In the genomic region with DNA sequence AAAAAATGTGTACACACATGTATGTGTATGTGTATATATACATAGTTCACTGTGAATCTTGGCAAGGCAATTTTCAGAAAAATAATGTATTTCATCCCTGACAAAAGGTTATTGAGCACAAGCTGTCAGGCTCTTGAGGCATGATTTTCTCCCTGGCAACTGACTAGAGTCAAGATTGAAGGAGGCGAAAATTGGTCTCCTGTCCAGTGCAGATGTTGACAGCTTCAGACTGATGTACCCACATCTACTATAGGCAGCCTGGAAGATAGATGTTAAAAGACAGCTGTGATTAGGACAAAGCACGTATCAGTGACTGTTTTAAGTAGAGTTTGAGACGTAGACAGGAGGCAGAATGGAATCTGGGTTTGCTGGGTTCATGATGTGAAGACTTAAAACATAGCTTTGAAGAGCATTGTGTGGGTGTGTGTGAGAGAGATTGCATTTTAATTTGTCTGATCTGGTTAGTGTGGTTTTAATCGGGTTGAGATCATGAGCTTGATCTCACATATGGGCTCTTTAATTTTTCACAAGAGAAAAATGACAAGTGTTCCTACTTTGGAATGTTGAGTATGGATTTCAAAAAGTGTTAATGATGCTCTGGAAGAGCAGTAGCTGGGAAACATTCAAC, we compare ENCODE assay signal across 19 cellular contexts. TPM values are rescaled to one million over a fixed set of nuclear protein-coding genes. Genes with fewer than 3 reads are reported as not detected.
DNase-seq lines count a peak whose midpoint lies in the region; ATAC-seq and TF ChIP-seq lines count a peak whose summit lies in the region.
"Had no signal": no experiment of that assay in that cellular context is flagged by ENCODE, and none has a peak within 500 bp of the region (broad histone marks: within the 10 kb centered on the region; RNA-seq: fewer than 3 reads in every experiment).

No MANE protein-coding gene starts in this region.

- peaks cover 100% of the 10 kb centered on the region for H4K20me1 ChIP-seq in smooth muscle cell (ENCODE audit: low read depth)

- no peak for ATAC-seq in GM21619 (IDR thresholded peaks at IDR 0.05; ENCODE audit: unreplicated experiment)
- no peak for ATAC-seq in HG02642 (IDR thresholded peaks at IDR 0.05; ENCODE audit: poor library complexity, unreplicated experiment)
- no peak for ATAC-seq in gastrocnemius medialis
- ATAC-seq: A549; activated CD8-positive, alpha-beta memory T cell treated with anti-CD3 and anti-CD28 coated beads, Interleukin-2, amount 10 ng/mL, durations not matched to agents 7 days and 5 days; stimulated activated naive B cell treated with anti-CD40 and anti-IgM and Interleukin-4, amounts not matched to agents 10 μg/mL and 1 μg/mL and 100 μg/mL, for 72 hours had no signal

- TF ChIP-seq CTCF in glutamatergic neuron (IDR thresholded peaks at IDR 0.05; ENCODE audit: partially characterized antibody, unreplicated experiment) (no peak), smooth muscle cell (IDR thresholded peaks at IDR 0.05; ENCODE audit: borderline replicate concordance, insufficient read depth, poor library complexity, severe bottlenecking) (no peak), gastrocnemius medialis (IDR thresholded peaks at IDR 0.05 in 4 of 5, conservative IDR thresholded peaks at IDR 0.05 in 1 of 5) (no peak)

- peaks cover 46% of the 10 kb centered on the region for H3K4me1 Mint-ChIP-seq in glutamatergic neuron (ENCODE audit: low read depth, unreplicated experiment)

- H3K27ac Mint-ChIP-seq in glutamatergic neuron (ENCODE audit: unreplicated experiment), result peak overlapping the region; percentile 71
- H3K27ac Mint-ChIP-seq: activated CD8-positive, alpha-beta memory T cell treated with anti-CD3 and anti-CD28 coated beads, Interleukin-2, amount 10 ng/mL, durations not matched to agents 7 days and 5 days; activated naive CD4-positive, alpha-beta T cell treated with anti-CD3 and anti-CD28 coated beads, Interleukin-2, amount 10 ng/mL, durations not matched to agents 7 days and 5 days; stimulated activated naive B cell treated with anti-CD40 and anti-IgM and Interleukin-4, amounts not matched to agents 10 μg/mL and 1 μg/mL and 100 μg/mL, for 72 hours had no signal

- H3K36me3 ChIP-seq in smooth muscle cell (ENCODE audit: low read depth) (no peaks in the 10 kb centered on the region), gastrocnemius medialis (no peaks in the 10 kb centered on the region)
- H3K36me3 ChIP-seq: upper lobe of left lung had no signal

- H3K27ac ChIP-seq in smooth muscle cell (ENCODE audit: low read depth) (peak overlapping the region; percentile 42), gastrocnemius medialis (no peak overlapping the region)
- H3K27ac ChIP-seq: A549, upper lobe of left lung had no signal

- H3K4me1 ChIP-seq in smooth muscle cell (ENCODE audit: low read depth) (peaks cover 5% of the 10 kb centered on the region), gastrocnemius medialis (peaks cover 42 to 53% of the 10 kb centered on the region in 2 donors)

- 54% methylated on average over 4 of the region's 4 CpGs for WGBS in smooth muscle cell (ENCODE audit: low lambda C conversion rate)

- H3K36me3 Mint-ChIP-seq in glutamatergic neuron (ENCODE audit: unreplicated experiment), result no peaks in the 10 kb centered on the region
- H3K36me3 Mint-ChIP-seq: activated naive CD4-positive, alpha-beta T cell treated with anti-CD3 and anti-CD28 coated beads, Interleukin-2, amount 10 ng/mL, durations not matched to agents 7 days and 5 days had no signal

- no peak for TF ChIP-seq POLR2A in gastrocnemius medialis (IDR thresholded peaks at IDR 0.05)

- H3K79me2 ChIP-seq in smooth muscle cell (ENCODE audit: low read depth), result peaks cover 98% of the 10 kb centered on the region

- peaks cover 21% of the 10 kb centered on the region for H3F3A ChIP-seq in smooth muscle cell (ENCODE audit: low read depth)

- peaks cover 6% of the 10 kb centered on the region for H3K9me3 Mint-ChIP-seq in glutamatergic neuron (ENCODE audit: unreplicated experiment)
- H3K9me3 Mint-ChIP-seq: activated naive CD4-positive, alpha-beta T cell treated with anti-CD3 and anti-CD28 coated beads, Interleukin-2, amount 10 ng/mL, durations not matched to agents 7 days and 5 days; stimulated activated naive B cell treated with anti-CD40 and anti-IgM and Interleukin-4, amounts not matched to agents 10 μg/mL and 1 μg/mL and 100 μg/mL, for 72 hours had no signal

- peak overlapping the region; percentile 35 for H3K4me3 Mint-ChIP-seq in glutamatergic neuron (ENCODE audit: unreplicated experiment)
- H3K4me3 Mint-ChIP-seq: activated CD8-positive, alpha-beta memory T cell treated with anti-CD3 and anti-CD28 coated beads, Interleukin-2, amount 10 ng/mL, durations not matched to agents 7 days and 5 days; activated naive CD4-positive, alpha-beta T cell treated with anti-CD3 and anti-CD28 coated beads, Interleukin-2, amount 10 ng/mL, durations not matched to agents 7 days and 5 days; stimulated activated naive B cell treated with anti-CD40 and anti-IgM and Interleukin-4, amounts not matched to agents 10 μg/mL and 1 μg/mL and 100 μg/mL, for 72 hours had no signal

- DNase-seq in activated CD8-positive, alpha-beta memory T cell treated with anti-CD3 and anti-CD28 coated beads, Interleukin-2, amount 50 U/mL, for 1 hour (ENCODE audit: extremely low read depth), result peak; percentile 1
- no peak for DNase-seq in activated CD8-positive, alpha-beta memory T cell treated with anti-CD3 and anti-CD28 coated beads, Interleukin-2, amount 50 U/mL, for 48 hours
- peak; percentile 43 for DNase-seq in NCI-H2227 (lab: John Stamatoyannopoulos, UW; ENCODE audit: unreplicated experiment)
- DNase-seq in glutamatergic neuron, result no peak
- no peak for DNase-seq in smooth muscle cell (lab: John Stamatoyannopoulos, UW; ENCODE audit: unreplicated experiment)
- DNase-seq in gastrocnemius medialis, result no peak
- DNase-seq: activated CD8-positive, alpha-beta memory T cell treated with anti-CD3 and anti-CD28 coated beads, Interleukin-2, amount 10 ng/mL, durations not matched to agents 7 days and 5 days; activated naive CD4-positive, alpha-beta T cell treated with anti-CD3 and anti-CD28 coated beads, Interleukin-2, amount 10 ng/mL, durations not matched to agents 7 days and 5 days; dermis blood vessel endothelial cell; erythroblast; MM.1S; NCI-H1694; NCI-H446; stimulated activated naive B cell treated with anti-CD40 and anti-IgM and Interleukin-4, amounts not matched to agents 10 μg/mL and 1 μg/mL and 100 μg/mL, for 72 hours; T-helper 1 cell; upper lobe of left lung had no signal

- H3K27me3 ChIP-seq in smooth muscle cell (ENCODE audit: low read depth), result no peaks in the 10 kb centered on the region
- no peaks in the 10 kb centered on the region for H3K27me3 ChIP-seq in gastrocnemius medialis
- H3K27me3 ChIP-seq: upper lobe of left lung had no signal

- H3K9me3 ChIP-seq in smooth muscle cell (replicated peaks; ENCODE audit: low read depth), result no peaks in the 10 kb centered on the region
- H3K9me3 ChIP-seq in gastrocnemius medialis, result no peaks in the 10 kb centered on the region
- H3K9me3 ChIP-seq: A549, upper lobe of left lung had no signal

- H3K9ac ChIP-seq in smooth muscle cell (ENCODE audit: low read depth), result no peak overlapping the region

- in situ Hi-C loops in gastrocnemius medialis (cut with MboI; ENCODE audit: low sequenced_read_pairs in 4 of 4), result no loop called here

- no peak overlapping the region for H2AFZ ChIP-seq in smooth muscle cell (ENCODE audit: low read depth)

- intact Hi-C loops in gastrocnemius medialis (cut with DNase I; ENCODE audit: low total_unique reads), result no loop called here

- peaks cover 3% of the 10 kb centered on the region for H3K27me3 Mint-ChIP-seq in glutamatergic neuron (ENCODE audit: unreplicated experiment)
- H3K27me3 Mint-ChIP-seq: activated CD8-positive, alpha-beta memory T cell treated with anti-CD3 and anti-CD28 coated beads, Interleukin-2, amount 10 ng/mL, durations not matched to agents 7 days and 5 days; stimulated activated naive B cell treated with anti-CD40 and anti-IgM and Interleukin-4, amounts not matched to agents 10 μg/mL and 1 μg/mL and 100 μg/mL, for 72 hours had no signal

- no peak overlapping the region for H3K4me3 ChIP-seq in smooth muscle cell
- H3K4me3 ChIP-seq in gastrocnemius medialis, result no peak overlapping the region
- H3K4me3 ChIP-seq: A549, upper lobe of left lung had no signal

- H3K4me2 ChIP-seq in smooth muscle cell, result peak overlapping the region; percentile 1
- H3K4me2 ChIP-seq: A549 had no signal

RNA-seq across cellular contexts. Expression of gene CTNNA1, which starts 39.1 kb away (rescaled TPM):
- total RNA-seq in glutamatergic neuron (ENCODE audit: unreplicated experiment), result 598 TPM
- total RNA-seq in smooth muscle cell, result 251 and 285 TPM in 2 replicates
- 148 and 149 TPM in 2 replicates for polyA plus RNA-seq in smooth muscle cell
- 100 to 1,000 TPM in 3 of 4 donors, 10 to 100 TPM in 1; 92.6 to 164 (median 114) TPM for total RNA-seq in gastrocnemius medialis

Comparison
In these comparisons a context has a peak if more than half of its experiments do, and no peak if none do; other contexts are left out.
1. DNase-seq: peak in activated CD8-positive, alpha-beta memory T cell treated with anti-CD3 and anti-CD28 coated beads, Interleukin-2, amount 50 U/mL, for 1 hour (single experiment) and NCI-H2227 (single experiment); none in activated CD8-positive, alpha-beta memory T cell treated with anti-CD3 and anti-CD28 coated beads, Interleukin-2, amount 50 U/mL, for 48 hours (single experiment), glutamatergic neuron (single experiment), smooth muscle cell (single experiment) and gastrocnemius medialis (0 of 2).